ENCODE assay signal across 8 cellular contexts in genomic region chr5:144142030-144142825, GRCh38. TPM values are rescaled to one million over a fixed set of nuclear protein-coding genes. Genes with fewer than 3 reads are reported as not detected.
DNase-seq lines count a peak whose midpoint lies in the region; TF ChIP-seq lines count a peak whose summit lies in the region.

No MANE protein-coding gene starts in this region.

- H3K4me3 ChIP-seq in AG04450 (ENCODE audit: low read depth, low read length) (no peak overlapping the region), GM12875 (ENCODE audit: low read depth, low read length) (no peak overlapping the region), Loucy (ENCODE audit: low read length, poor library complexity, severe bottlenecking) (peak overlapping the region; percentile 20), fibroblast of pulmonary artery (replicated peaks; ENCODE audit: low read depth, low read length) (no peak overlapping the region)

- H3K27me3 Mint-ChIP-seq in HFFc6 (ENCODE audit: insufficient read depth) (no peaks in the 10 kb centered on the region), progenitor cell of endocrine pancreas (peaks cover 6% of the 10 kb centered on the region)

- POLR2A ChIA-PET in AG04450 (lab: Yijun Ruan, JAX), result no interaction called here

- no peaks in the 10 kb centered on the region for H3K4me1 ChIP-seq in Loucy (ENCODE audit: insufficient read depth, low read length, poor library complexity, severe bottlenecking)

- no peaks in the 10 kb centered on the region for H3K9me3 ChIP-seq in AG04450 (ENCODE audit: control insufficient read depth, insufficient read depth, low read length)
- no peaks in the 10 kb centered on the region for H3K9me3 ChIP-seq in Loucy (ENCODE audit: insufficient read depth, low read depth, low read length)

- H3K27me3 ChIP-seq in AG04450 (ENCODE audit: control insufficient read depth, insufficient read depth, low read length), result no peaks in the 10 kb centered on the region
- no peaks in the 10 kb centered on the region for H3K27me3 ChIP-seq in Loucy (ENCODE audit: insufficient read depth, low read length, poor library complexity, severe bottlenecking)

- H2AFZ ChIP-seq in Loucy (ENCODE audit: low read length), result peak overlapping the region; percentile 81

- no peaks in the 10 kb centered on the region for H3K79me2 ChIP-seq in Loucy (ENCODE audit: insufficient read depth, low read length)

- no peaks in the 10 kb centered on the region for H3K36me3 Mint-ChIP-seq in HFFc6 (ENCODE audit: low read depth)
- H3K36me3 Mint-ChIP-seq in progenitor cell of endocrine pancreas (ENCODE audit: insufficient read depth), result no peaks in the 10 kb centered on the region

- H3K4me1 Mint-ChIP-seq in HFFc6 (ENCODE audit: low read depth), result peaks cover 62% of the 10 kb centered on the region
- H3K4me1 Mint-ChIP-seq in progenitor cell of endocrine pancreas (ENCODE audit: low read depth), result peaks cover 8% of the 10 kb centered on the region

- H3K9ac ChIP-seq in Loucy (ENCODE audit: low read depth, low read length, poor library complexity, severe bottlenecking), result peak overlapping the region; percentile 30

- TF ChIP-seq CTCF in AG04450 (IDR thresholded peaks at IDR 0.05; ENCODE audit: low read depth, low read length), result peak; percentile 78
- TF ChIP-seq CTCF in GM12875 (IDR thresholded peaks at IDR 0.05; ENCODE audit: borderline replicate concordance, insufficient read depth, low read depth, low read length), result peak; percentile 61; the same call in 1 of the 2 replicates
- TF ChIP-seq CTCF in HFFc6 (IDR thresholded peaks at IDR 0.05), result peak; percentile 94
- peak; percentile 82 for TF ChIP-seq CTCF in Loucy (conservative IDR thresholded peaks at IDR 0.05; ENCODE audit: low read length)
- TF ChIP-seq CTCF in fibroblast of pulmonary artery (IDR thresholded peaks at IDR 0.05; ENCODE audit: low read length, missing control alignments), result peak; percentile 80
- peak; percentile 75 for TF ChIP-seq CTCF in progenitor cell of endocrine pancreas (IDR thresholded peaks at IDR 0.05; ENCODE audit: unreplicated experiment)

- no peaks in the 10 kb centered on the region for H3K36me3 ChIP-seq in Loucy (ENCODE audit: insufficient read depth, low read length)

- H3K27ac ChIP-seq in AG04450 (ENCODE audit: low read depth, low read length), result no peak overlapping the region

- no peaks in the 10 kb centered on the region for H3K9me2 ChIP-seq in Loucy (replicated peaks; ENCODE audit: low read depth, low read length)

- H3F3A ChIP-seq in Loucy (ENCODE audit: low read depth), result no peaks in the 10 kb centered on the region

- H3K4me2 ChIP-seq in Loucy (ENCODE audit: low read depth, low read length, poor library complexity, severe bottlenecking), result peak overlapping the region; percentile 48

- no peaks in the 10 kb centered on the region for H4K20me1 ChIP-seq in Loucy (ENCODE audit: insufficient read depth, low read length, poor library complexity, severe bottlenecking)

- CTCF ChIA-PET in AG04450 (lab: Charles Lee), result interaction anchor here (0.5 to 2.6 kb wide), 38 partner anchors 9 to 1023 kb away, joined by 3 to 18 read pairs (median 4); partner anchors contain the start of genes KCTD16 and YIPF5

- H3K4me3 Mint-ChIP-seq in HFFc6 (no peak overlapping the region), progenitor cell of endocrine pancreas (ENCODE audit: low read depth) (no peak overlapping the region)

- DNase-seq in AG04450 (ENCODE audit: low read depth, low spot score) (peak; percentile 7), HFFc6 (peak; percentile 59), SKM-1 treated with dmso at 0.1 percent for 144 hours (lab: John Stamatoyannopoulos, UW; ENCODE audit: unreplicated experiment) (peak; percentile 62), fibroblast of pulmonary artery (ENCODE audit: low read depth) (peak; percentile 71), progenitor cell of endocrine pancreas (ENCODE audit: low spot score, unreplicated experiment) (no peak), activated T-cell treated with anti-CD3 and anti-CD28 coated beads for 4 hours (no peak)

- H3K9me3 Mint-ChIP-seq in HFFc6 (no peaks in the 10 kb centered on the region), progenitor cell of endocrine pancreas (ENCODE audit: low read depth) (no peaks in the 10 kb centered on the region)

- peak overlapping the region; percentile 42 for H3K27ac Mint-ChIP-seq in HFFc6
- H3K27ac Mint-ChIP-seq in progenitor cell of endocrine pancreas, result no peak overlapping the region

RNA-seq across cellular contexts. Expression of gene YIPF5, which starts 28.2 kb away (rescaled TPM):
- 94.0 and 142 TPM in 2 replicates for polyA plus RNA-seq in AG04450 (2011; rRNA removed)
- polyA minus RNA-seq in AG04450 (2011; rRNA and poly(A)+ RNA removed), result 113 and 134 TPM in 2 replicates
- total RNA-seq in HFFc6 (2021; fragmentation: NEBNext Ultra II Directional; extraction: Animal tissue kit (Norgen Biotek cat#: 25700)), result 100 to 1,000 TPM; 147 to 170 (median 166) TPM
- total RNA-seq in progenitor cell of endocrine pancreas, result 44.7 and 46.8 TPM in 2 replicates

RNA-seq across cellular contexts. Expression of gene KCTD16, which starts 28.4 kb away (rescaled TPM):
- polyA plus RNA-seq in AG04450 (2011; rRNA removed), result 0.38 and 0.42 TPM in 2 replicates
- 1.00 and 1.1 TPM in 2 replicates for polyA minus RNA-seq in AG04450 (2011; rRNA and poly(A)+ RNA removed)
- 1 to 10 TPM; 1.5 to 3.6 (median 3.0) TPM for total RNA-seq in HFFc6 (2021; fragmentation: NEBNext Ultra II Directional; extraction: Animal tissue kit (Norgen Biotek cat#: 25700))
- total RNA-seq in progenitor cell of endocrine pancreas, result 21.2 and 24.3 TPM in 2 replicates

Comparison
In these comparisons a context has a peak if more than half of its experiments do, and no peak if none do; other contexts are left out.
1. DNase-seq: peak in AG04450 (single experiment), HFFc6 (single experiment), SKM-1 treated with dmso at 0.1 percent for 144 hours (single experiment) and fibroblast of pulmonary artery (single experiment); none in progenitor cell of endocrine pancreas (single experiment) and activated T-cell treated with anti-CD3 and anti-CD28 coated beads for 4 hours (single experiment).
2. Peak in every context shown above with its lines, with median percentiles within 50 percentile points of each other: CTCF ChIP-seq.